ENCODE assay signal across 9 cellular contexts in the genomic region with DNA sequence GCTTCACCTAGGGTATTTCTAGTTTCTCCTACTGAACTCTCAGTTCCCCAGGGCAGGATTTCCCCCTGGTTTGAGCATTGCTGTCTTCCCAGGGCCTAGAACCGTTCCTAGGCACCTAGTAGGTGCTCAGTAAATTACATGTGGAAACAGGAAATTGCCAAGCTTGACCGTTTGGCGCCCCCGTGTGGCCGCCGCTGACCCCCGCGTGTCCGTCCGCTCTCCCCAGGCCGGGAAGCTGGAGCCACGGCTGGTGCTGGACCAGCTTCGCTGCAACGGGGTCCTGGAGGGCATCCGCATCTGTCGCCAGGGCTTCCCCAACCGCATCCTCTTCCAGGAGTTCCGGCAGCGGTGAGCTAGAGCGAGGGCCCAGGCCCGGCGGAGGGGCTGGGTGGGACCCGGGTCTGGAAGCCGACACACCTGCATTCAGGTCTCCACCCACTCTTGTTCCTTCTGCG. TPM values are rescaled to one million over a fixed set of nuclear protein-coding genes. Genes with fewer than 3 reads are reported as not detected.
DNase-seq lines count a peak whose midpoint lies in the region; ATAC-seq, FAIRE-seq and TF ChIP-seq lines count a peak whose summit lies in the region.
"Had no signal": no experiment of that assay in that cellular context is flagged by ENCODE, and none has a peak within 500 bp of the region (broad histone marks: within the 10 kb centered on the region; RNA-seq: fewer than 3 reads in every experiment).

No MANE protein-coding gene starts in this region.

- H3K27ac ChIP-seq in A673 (ENCODE audit: low read depth, low read length, poor library complexity, severe bottlenecking) (no peak overlapping the region), HepG2 (ENCODE audit: extremely low read length, insufficient read depth, low read length) (no peak overlapping the region)
- H3K27ac ChIP-seq: SK-N-MC had no signal

- no peak for TF ChIP-seq EP300 in HepG2 (IDR thresholded peaks at IDR 0.05; ENCODE audit: low read depth in 2 of 2, low read length in 2 of 2)
- no peak for TF ChIP-seq EP300 in HepG2 (CRISPR knock-in tag; IDR thresholded peaks at IDR 0.05; ENCODE audit: borderline replicate concordance)

- peak; percentile 23 for DNase-seq in A673 (ENCODE audit: low spot score)
- DNase-seq in SK-MEL-5 (ENCODE audit: low read depth, low spot score) = peak; percentile 25
- DNase-seq in HepG2 (ENCODE audit: low spot score) = no peak
- no peak for DNase-seq in NCI-H748 (lab: John Stamatoyannopoulos, UW; ENCODE audit: unreplicated experiment)
- DNase-seq in putamen (ENCODE audit: low spot score) = no peak

- H3K9ac ChIP-seq in HepG2 (ENCODE audit: insufficient read depth, low read depth, low read length) = no peak overlapping the region

- no TSS peak for BruUV-seq in A673 (replicated peaks; lab: Mats Ljungman, UMichigan)
- BruUV-seq in HepG2 (replicated peaks; lab: Mats Ljungman, UMichigan) = no TSS peak

- POLR2A ChIA-PET in A673 (lab: Charles Lee; ENCODE audit: low non-redundant PET) (no interaction called here), HepG2 (lab: Yijun Ruan, JAX) (no interaction called here)

- no peak for FAIRE-seq in HepG2 (lab: Jason Lieb, UNC)

- CTCF ChIA-PET in A673 (lab: Charles Lee) (interaction anchor here (0.6 kb wide), 2 partner anchors 87 to 94 kb away, joined by 3 to 4 read pairs; no protein-coding TSS in a partner anchor), HepG2 (lab: Yijun Ruan, JAX; ENCODE audit: low intra/inter-chr PET ratio, low total read pairs) (interaction anchor here (1.4 to 1.9 kb wide), 2 partner anchors 93 to 111 kb away, joined by 7 to 13 read pairs; no protein-coding TSS in a partner anchor)

- no peaks in the 10 kb centered on the region for H3K4me1 ChIP-seq in A673 (ENCODE audit: insufficient read depth, low read length, poor library complexity, severe bottlenecking)
- H3K4me1 ChIP-seq in HepG2 (ENCODE audit: insufficient read depth, low read length) = no peaks in the 10 kb centered on the region

- no peak for TF ChIP-seq POLR2A in HepG2 (IDR thresholded peaks at IDR 0.05; ENCODE audit: insufficient read depth in 1 of 2, low read depth in 2 of 2, low read length in 2 of 2)

- H3K4me3 ChIP-seq in A673 (ENCODE audit: low read depth, low read length, poor library complexity, severe bottlenecking) (no peak overlapping the region), GM12875 (ENCODE audit: low read depth, low read length) (no peak overlapping the region), HepG2 (replicated peaks in 1 of 3; ENCODE audit: insufficient read depth in 1 of 3, low read depth in 2 of 3, low read length in 3 of 3) (no peak overlapping the region)
- H3K4me3 ChIP-seq: SK-N-MC had no signal

- H3K27me3 ChIP-seq in A673 (replicated peaks; ENCODE audit: insufficient read depth, low read depth, low read length, poor library complexity) (no peaks in the 10 kb centered on the region), HepG2 (ENCODE audit: control insufficient read depth in 1 of 2, insufficient read depth in 2 of 2, low read length in 2 of 2) (no peaks in the 10 kb centered on the region)

- in situ Hi-C loops in SK-MEL-5 (cut with HindIII; ENCODE audit: low pct_unique_long_range_greater_than_20kb, low sequenced_read_pairs) = no loop called here
- in situ Hi-C loops in HepG2 (cut with HindIII; ENCODE audit: extremely low pct_ligation_motif_present, low pct_unique_long_range_greater_than_20kb) = loop anchor here (5.0 kb wide), 1 partner anchor 102 kb away; no protein-coding TSS in a partner anchor

- H3K36me3 ChIP-seq in A673 (ENCODE audit: insufficient read depth, low read length, poor library complexity, severe bottlenecking) (no peaks in the 10 kb centered on the region), HepG2 (replicated peaks in 1 of 2; ENCODE audit: control insufficient read depth in 1 of 2, insufficient read depth in 2 of 2, low read length in 2 of 2) (no peaks in the 10 kb centered on the region)

- TF ChIP-seq CTCF in A673 (conservative IDR thresholded peaks at IDR 0.05; ENCODE audit: low read depth, low read length) (peak; percentile 81), GM12875 (IDR thresholded peaks at IDR 0.05; ENCODE audit: borderline replicate concordance, insufficient read depth, low read depth, low read length) (peak; percentile 49), HepG2 (CRISPR knock-in tag; IDR thresholded peaks at IDR 0.05) (peak; percentile 86)

- H2AFZ ChIP-seq in HepG2 (ENCODE audit: low read length) = no peak overlapping the region

- H3K4me2 ChIP-seq in HepG2 (ENCODE audit: low read depth, low read length) = no peak overlapping the region

- peak; percentile 86 for TF ChIP-seq RAD21 in HepG2 (CRISPR knock-in tag; IDR thresholded peaks at IDR 0.05)

- 45% methylated on average over 21 of the region's 25 CpGs for WGBS in HepG2 (ENCODE audit: low lambda C conversion rate)

- H4K20me1 ChIP-seq in HepG2 (ENCODE audit: insufficient read depth, low read length) = no peaks in the 10 kb centered on the region

- H3K9me3 ChIP-seq in A673 (ENCODE audit: low read depth, low read length, poor library complexity, severe bottlenecking) = no peaks in the 10 kb centered on the region
- no peaks in the 10 kb centered on the region for H3K9me3 ChIP-seq in HepG2 (ENCODE audit: low read length)

- no peaks in the 10 kb centered on the region for H3K79me2 ChIP-seq in HepG2 (ENCODE audit: insufficient read depth, low read length)

- intact Hi-C loops in A673 (cut with micrococcal nuclease; ENCODE audit: unreplicated experiment) (no loop called here), HepG2 (cut with micrococcal nuclease; ENCODE audit: unreplicated experiment) (no loop called here)

- ATAC-seq in HepG2 (peak; percentile 63; the same call in 2 of the 3 replicates), GM18867 (IDR thresholded peaks at IDR 0.05; ENCODE audit: unreplicated experiment) (no peak), HG02678 (IDR thresholded peaks at IDR 0.05; ENCODE audit: unreplicated experiment) (no peak)

TF ChIP-seq in HepG2, 621 proteins besides CTCF, POLR2A, EP300 and RAD21 (continues in another document):
- no peak for TF ChIP-seq ZNF383 (CRISPR knock-in tag; IDR thresholded peaks at IDR 0.05; ENCODE audit: borderline replicate concordance)
- TF ChIP-seq, protein P1, sequence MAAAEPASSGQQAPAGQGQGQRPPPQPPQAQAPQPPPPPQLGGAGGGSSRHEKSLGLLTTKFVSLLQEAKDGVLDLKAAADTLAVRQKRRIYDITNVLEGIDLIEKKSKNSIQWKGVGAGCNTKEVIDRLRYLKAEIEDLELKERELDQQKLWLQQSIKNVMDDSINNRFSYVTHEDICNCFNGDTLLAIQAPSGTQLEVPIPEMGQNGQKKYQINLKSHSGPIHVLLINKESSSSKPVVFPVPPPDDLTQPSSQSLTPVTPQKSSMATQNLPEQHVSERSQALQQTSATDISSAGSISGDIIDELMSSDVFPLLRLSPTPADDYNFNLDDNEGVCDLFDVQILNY (CRISPR knock-in tag; conservative IDR thresholded peaks at IDR 0.05) = no peak
- TF ChIP-seq, protein P2, sequence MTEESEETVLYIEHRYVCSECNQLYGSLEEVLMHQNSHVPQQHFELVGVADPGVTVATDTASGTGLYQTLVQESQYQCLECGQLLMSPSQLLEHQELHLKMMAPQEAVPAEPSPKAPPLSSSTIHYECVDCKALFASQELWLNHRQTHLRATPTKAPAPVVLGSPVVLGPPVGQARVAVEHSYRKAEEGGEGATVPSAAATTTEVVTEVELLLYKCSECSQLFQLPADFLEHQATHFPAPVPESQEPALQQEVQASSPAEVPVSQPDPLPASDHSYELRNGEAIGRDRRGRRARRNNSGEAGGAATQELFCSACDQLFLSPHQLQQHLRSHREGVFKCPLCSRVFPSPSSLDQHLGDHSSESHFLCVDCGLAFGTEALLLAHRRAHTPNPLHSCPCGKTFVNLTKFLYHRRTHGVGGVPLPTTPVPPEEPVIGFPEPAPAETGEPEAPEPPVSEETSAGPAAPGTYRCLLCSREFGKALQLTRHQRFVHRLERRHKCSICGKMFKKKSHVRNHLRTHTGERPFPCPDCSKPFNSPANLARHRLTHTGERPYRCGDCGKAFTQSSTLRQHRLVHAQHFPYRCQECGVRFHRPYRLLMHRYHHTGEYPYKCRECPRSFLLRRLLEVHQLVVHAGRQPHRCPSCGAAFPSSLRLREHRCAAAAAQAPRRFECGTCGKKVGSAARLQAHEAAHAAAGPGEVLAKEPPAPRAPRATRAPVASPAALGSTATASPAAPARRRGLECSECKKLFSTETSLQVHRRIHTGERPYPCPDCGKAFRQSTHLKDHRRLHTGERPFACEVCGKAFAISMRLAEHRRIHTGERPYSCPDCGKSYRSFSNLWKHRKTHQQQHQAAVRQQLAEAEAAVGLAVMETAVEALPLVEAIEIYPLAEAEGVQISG (CRISPR knock-in tag; IDR thresholded peaks at IDR 0.05) = peak; percentile 26; the same call in 1 of the 2 replicates

RNA-seq across cellular contexts. Expression of a gene that starts 55.5 kb away (rescaled TPM):
- total RNA-seq in A673 (2021) (0.84 and 1.4 TPM in 2 replicates), HepG2 (2016; rRNA removed; fragmentation: Illumina TruSeq; extraction: Trizol) (5.5 and 6.4 TPM in 2 replicates)
- total RNA-seq in SK-MEL-5 (2014; rRNA removed; shearing (Covaris generic)) = 15.1 and 22.2 TPM in 2 replicates
- polyA plus RNA-seq in SK-MEL-5 (2015; cell fraction: cytosol; rRNA removed) = 27.5 and 32.4 TPM in 2 replicates
- polyA plus RNA-seq in SK-MEL-5 (2015; cell fraction: nucleus; rRNA removed) = 8.9 and 10.0 TPM in 2 replicates
- total RNA-seq in HepG2 (2016; cell fraction: cytosol; rRNA removed; fragmentation: Illumina TruSeq; extraction: Trizol; ENCODE audit: low read depth) = 0.53 and 0.61 TPM in 2 replicates
- total RNA-seq in HepG2 (2016; cell fraction: insoluble cytoplasmic fraction; rRNA removed; fragmentation: Illumina TruSeq; extraction: Trizol) = 4.9 and 6.5 TPM in 2 replicates
- total RNA-seq in HepG2 (2016; cell fraction: membrane; rRNA removed; fragmentation: Illumina TruSeq; extraction: Trizol) = 2.1 and 2.4 TPM in 2 replicates
- total RNA-seq in HepG2 (2016; cell fraction: nucleus; rRNA removed; fragmentation: Illumina TruSeq; extraction: Trizol) = 4.0 and 5.6 TPM in 2 replicates
- polyA plus RNA-seq in HepG2 (2011; rRNA removed) = 5.8 and 8.0 TPM in 2 replicates
- polyA plus RNA-seq in HepG2 (2011; cell fraction: cytosol; rRNA removed) = 5.0 and 5.4 TPM in 2 replicates
- polyA plus RNA-seq in HepG2 (2011; cell fraction: nucleus; rRNA removed) = 15.1 and 15.8 TPM in 2 replicates
- 5.1 and 8.9 TPM in 2 replicates for polyA plus RNA-seq in HepG2 (2012)
- 0.88 and 1.1 TPM in 2 replicates for polyA plus RNA-seq in HepG2 (2016; cell fraction: cytosol; fragmentation: Illumina TruSeq; extraction: Trizol; ENCODE audit: low read depth)
- 6.6 and 11.4 TPM in 2 replicates for polyA plus RNA-seq in HepG2 (2016; cell fraction: insoluble cytoplasmic fraction; fragmentation: Illumina TruSeq; extraction: Trizol; ENCODE audit: low read depth)
- 1.4 and 1.7 TPM in 2 replicates for polyA plus RNA-seq in HepG2 (2016; cell fraction: membrane; fragmentation: Illumina TruSeq; extraction: Trizol; ENCODE audit: low read depth)
- polyA plus RNA-seq in HepG2 (2016; cell fraction: nucleus; fragmentation: Illumina TruSeq; extraction: Trizol; ENCODE audit: insufficient read depth, low read depth) = 14.3 and 14.6 TPM in 2 replicates
- polyA minus RNA-seq in HepG2 (2011; rRNA and poly(A)+ RNA removed; ENCODE audit: low replicate concordance) = 22.4 TPM in 1 of 2 replicates, not detected in the other
- 11.9 and 12.9 TPM in 2 replicates for polyA minus RNA-seq in HepG2 (2011; cell fraction: cytosol; rRNA and poly(A)+ RNA removed)
- polyA minus RNA-seq in HepG2 (2011; cell fraction: nucleus; rRNA and poly(A)+ RNA removed) = 9.0 TPM in 2 replicates

Comparison
In these comparisons a context has a peak if more than half of its experiments do, and no peak if none do; other contexts are left out.
1. DNase-seq: peak in A673 (single experiment) and SK-MEL-5 (single experiment); none in HepG2 (single experiment), NCI-H748 (single experiment) and putamen (single experiment).
2. Peak in every context shown above with its lines, with median percentiles within 50 percentile points of each other: CTCF ChIP-seq.